Comparison of ENCODE assay signal across 16 cellular contexts in the genomic region with DNA sequence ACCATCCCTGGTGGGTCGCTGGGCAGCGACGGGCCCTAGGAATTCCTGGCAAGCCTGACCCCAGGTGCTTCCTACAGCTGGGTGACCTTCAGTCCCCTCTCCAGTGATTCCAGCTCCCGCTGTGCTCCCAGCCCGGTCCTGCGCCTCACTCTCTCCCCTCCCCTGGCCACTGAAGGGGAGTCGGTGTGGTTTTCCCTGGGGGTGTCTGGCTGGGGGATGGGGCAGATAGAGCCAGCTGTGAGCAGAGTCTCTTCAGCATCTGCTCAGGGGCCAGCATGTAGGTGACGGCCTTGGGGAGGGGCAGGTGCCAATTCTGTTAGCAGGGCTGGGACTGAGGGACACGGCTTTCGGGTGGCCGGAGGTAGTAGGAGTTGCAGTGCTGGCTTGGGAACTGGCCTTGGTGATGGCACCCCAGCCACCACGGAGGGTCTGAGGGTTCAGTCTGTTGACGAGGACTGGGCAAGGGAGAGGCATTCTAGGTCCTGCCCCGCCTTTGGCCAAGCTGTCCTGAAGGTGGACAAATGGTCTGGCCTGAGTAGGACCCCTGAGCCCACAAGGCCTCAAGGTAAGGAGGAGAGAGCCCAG. TPM values are rescaled to one million over a fixed set of nuclear protein-coding genes. Genes with fewer than 3 reads are reported as not detected.
"Had no signal": no experiment of that assay in that cellular context is flagged by ENCODE, and none has a peak within 500 bp of the region (broad histone marks: within the 10 kb centered on the region; RNA-seq: fewer than 3 reads in every experiment).

No MANE protein-coding gene starts in this region.

- FAIRE-seq: endometrium, small intestine had no signal

- H3K27me3 Mint-ChIP-seq: activated CD8-positive, alpha-beta memory T cell treated with anti-CD3 and anti-CD28 coated beads, Interleukin-2, amount 10 ng/mL, durations not matched to agents 7 days and 5 days; activated naive CD8-positive, alpha-beta T cell; activated T-cell treated with anti-CD3 and anti-CD28 coated beads, Interleukin-2, amount 50 U/mL, for 24 hours; naive thymus-derived CD4-positive, alpha-beta T cell had no signal

- H3K27ac Mint-ChIP-seq: activated CD8-positive, alpha-beta memory T cell treated with anti-CD3 and anti-CD28 coated beads, Interleukin-2, amount 10 ng/mL, durations not matched to agents 7 days and 5 days; activated naive CD8-positive, alpha-beta T cell; activated T-cell treated with anti-CD3 and anti-CD28 coated beads, Interleukin-2, amount 50 U/mL, for 24 hours had no signal

- H3K36me3 Mint-ChIP-seq: activated CD8-positive, alpha-beta memory T cell treated with anti-CD3 and anti-CD28 coated beads, Interleukin-2, amount 10 ng/mL, durations not matched to agents 7 days and 5 days; activated naive CD8-positive, alpha-beta T cell; naive thymus-derived CD4-positive, alpha-beta T cell had no signal

- H3K27me3 ChIP-seq: uterus had no signal

- H3K36me3 ChIP-seq: uterus had no signal

- H3K9me3 ChIP-seq: uterus had no signal

- H3K4me3 ChIP-seq: lung, uterus had no signal

- ATAC-seq: activated CD8-positive, alpha-beta memory T cell treated with anti-CD3 and anti-CD28 coated beads, Interleukin-2, amount 10 ng/mL, durations not matched to agents 7 days and 5 days; esophagus mucosa; naive thymus-derived CD4-positive, alpha-beta T cell had no signal

- H3K4me3 Mint-ChIP-seq: activated CD8-positive, alpha-beta memory T cell treated with anti-CD3 and anti-CD28 coated beads, Interleukin-2, amount 10 ng/mL, durations not matched to agents 7 days and 5 days; activated naive CD8-positive, alpha-beta T cell; activated T-cell treated with anti-CD3 and anti-CD28 coated beads, Interleukin-2, amount 50 U/mL, for 24 hours had no signal

- H3K27ac ChIP-seq: uterus had no signal

- DNase-seq: activated CD4-positive, alpha-beta T cell treated with anti-CD3 and anti-CD28 coated beads, Interleukin-2, amount 50 U/mL, for 1 hour; activated CD4-positive, CD25-positive, alpha-beta regulatory T cell; activated CD8-positive, alpha-beta memory T cell treated with anti-CD3 and anti-CD28 coated beads, Interleukin-2, amount 10 ng/mL, durations not matched to agents 7 days and 5 days; activated effector memory CD4-positive, alpha-beta T cell treated with Interleukin-2 at 50 U/mL for 16 hours; activated T-cell treated with anti-CD3 and anti-CD28 coated beads, Interleukin-2, amount 50 U/mL, for 24 hours; amygdala; hypothalamus; naive thymus-derived CD4-positive, alpha-beta T cell; small intestine; T-helper 1 cell; uterus had no signal

- H3K9me3 Mint-ChIP-seq: activated T-cell treated with anti-CD3 and anti-CD28 coated beads, Interleukin-2, amount 50 U/mL, for 24 hours; naive thymus-derived CD4-positive, alpha-beta T cell had no signal

RNA-seq across cellular contexts. Expression of a gene that starts 26.6 kb away (rescaled TPM):
- total RNA-seq: activated CD8-positive, alpha-beta memory T cell treated with anti-CD3 and anti-CD28 coated beads, Interleukin-2, amount 10 ng/mL, durations not matched to agents 7 days and 5 days; esophagus mucosa; osteoblast had no signal
- polyA plus RNA-seq: naive thymus-derived CD4-positive, alpha-beta T cell had no signal
